In genomic region chr11:119334173-119334930, GRCh38 we compare ENCODE assay signal across 8 cellular contexts. TPM values are rescaled to one million over a fixed set of nuclear protein-coding genes. Genes with fewer than 3 reads are reported as not detected.
DNase-seq lines count a peak whose midpoint lies in the region; ATAC-seq lines count a peak whose summit lies in the region.

Gene RNF26, plus strand, starts transcription at chr11:119334527. Its CDS starts 596 bp downstream, at chr11:119335123.

- H3K4me3 ChIP-seq in CD8-positive, alpha-beta memory T cell (ENCODE audit: low read length), result peak within 1 kb of the TSS; percentile 88
- H3K4me3 ChIP-seq in effector memory CD4-positive, alpha-beta T cell (ENCODE audit: insufficient read depth, low read depth, low read length, poor library complexity, severe bottlenecking), result peak within 1 kb of the TSS; percentile 93

- peaks cover 12 to 17% of the 10 kb centered on the region in 2 donors for H3K27me3 Mint-ChIP-seq in CD8-positive, alpha-beta memory T cell

- peak within 1 kb of the TSS; percentile 79 for H3K27ac ChIP-seq in CD8-positive, alpha-beta memory T cell (ENCODE audit: low read depth, low read length)
- H3K27ac ChIP-seq in effector memory CD4-positive, alpha-beta T cell (ENCODE audit: insufficient read depth, low read length, poor library complexity, severe bottlenecking), result peak within 1 kb of the TSS; percentile 77

- CTCF ChIA-PET in CD8-positive, alpha-beta memory T cell (lab: Charles Lee), result interaction anchor here (0.7 to 2.4 kb wide), 3 partner anchors 9 to 13 kb away, joined by 4 to 10 read pairs (median 6); no protein-coding TSS in a partner anchor
- CTCF ChIA-PET in activated CD8-positive, alpha-beta memory T cell treated with anti-CD3 and anti-CD28 coated beads for 36 hours (lab: Charles Lee), result interaction anchor here (1.0 to 11.0 kb wide), 3 partner anchors 10 to 22 kb away, joined by 3 to 122 read pairs (median 9); no protein-coding TSS in a partner anchor

- H3K4me1 Mint-ChIP-seq in CD8-positive, alpha-beta memory T cell, result peaks cover 26 to 52% (median 45%) of the 10 kb centered on the region in 3 donors

- H3K36me3 Mint-ChIP-seq in CD8-positive, alpha-beta memory T cell, result peaks cover 0 to 20% (median 4%) of the 10 kb centered on the region in 3 donors

- POLR2A ChIA-PET in CD8-positive, alpha-beta memory T cell (lab: Charles Lee), result interaction anchor here (0.6 kb wide), 1 partner anchor 316 kb away, joined by 3 read pairs; the partner anchor contains the start of genes RPS25 and TRAPPC4
- POLR2A ChIA-PET in activated CD8-positive, alpha-beta memory T cell treated with anti-CD3 and anti-CD28 coated beads for 36 hours (lab: Charles Lee), result no interaction called here

- H3K9me3 ChIP-seq in CD8-positive, alpha-beta memory T cell (ENCODE audit: low read length), result no peaks in the 10 kb centered on the region
- H3K9me3 ChIP-seq in effector memory CD4-positive, alpha-beta T cell (ENCODE audit: control insufficient read depth, low read length), result no peaks in the 10 kb centered on the region

- H3K27ac Mint-ChIP-seq in CD8-positive, alpha-beta memory T cell, result peak within 1 kb of the TSS; percentile 90 to 99 (median 98)

- H3K9me3 Mint-ChIP-seq in CD8-positive, alpha-beta memory T cell, result no peaks in the 10 kb centered on the region

- peaks cover 10% of the 10 kb centered on the region for H3K27me3 ChIP-seq in CD8-positive, alpha-beta memory T cell (ENCODE audit: insufficient read depth, low read length, poor library complexity, severe bottlenecking)
- peaks cover 8% of the 10 kb centered on the region for H3K27me3 ChIP-seq in effector memory CD4-positive, alpha-beta T cell (replicated peaks; ENCODE audit: control insufficient read depth, insufficient read depth, low read length, poor library complexity, severe bottlenecking)

- no peaks in the 10 kb centered on the region for H3K36me3 ChIP-seq in CD8-positive, alpha-beta memory T cell (ENCODE audit: insufficient read depth, low read length)
- H3K36me3 ChIP-seq in effector memory CD4-positive, alpha-beta T cell (ENCODE audit: control insufficient read depth, insufficient read depth, low read length), result no peaks in the 10 kb centered on the region

- peak; percentile 88 to 95 (median 93) for DNase-seq in CD8-positive, alpha-beta memory T cell
- DNase-seq in HS-5 (ENCODE audit: low read depth), result peak; percentile 86
- DNase-seq in NK-92 treated with Interleukin-12 subunit alpha and Interleukin-12 subunit beta, amount 100 ng/mL, for 24 hours (lab: John Stamatoyannopoulos, UW), result peak; percentile 88
- peak; percentile 90 to 94 (median 91) for DNase-seq in effector memory CD4-positive, alpha-beta T cell
- DNase-seq in lung microvascular endothelial cell (ENCODE audit: low read depth in 2 of 2), result peak; percentile 98 to 99
- DNase-seq in stimulated activated CD4-positive, alpha-beta T cell treated with anti-CD3 and anti-CD28 coated beads, TNF-alpha, amount 100 ng/mL, for 48 hours (ENCODE audit: low read depth in 3 of 3), result peak; percentile 89 to 91 (median 91)

- peak within 1 kb of the TSS; percentile 90 to 100 (median 98) for H3K4me3 Mint-ChIP-seq in CD8-positive, alpha-beta memory T cell

- peaks cover 14% of the 10 kb centered on the region for H3K4me1 ChIP-seq in CD8-positive, alpha-beta memory T cell (ENCODE audit: insufficient read depth, low read length)
- H3K4me1 ChIP-seq in effector memory CD4-positive, alpha-beta T cell (ENCODE audit: control insufficient read depth, insufficient read depth, low read length, poor library complexity, severe bottlenecking), result peaks cover 10% of the 10 kb centered on the region

- ATAC-seq in GM19468 (IDR thresholded peaks at IDR 0.05; ENCODE audit: extremely low read depth, unreplicated experiment), result peak; percentile 81

RNA-seq across cellular contexts. Expression of gene RNF26, which starts in this region (rescaled TPM):
- total RNA-seq in CD8-positive, alpha-beta memory T cell, result 10 to 100 TPM; 33.2 to 34.8 TPM
- 46.1 TPM for polyA plus RNA-seq in CD8-positive, alpha-beta memory T cell
- 10 to 100 TPM; 32.8 to 33.7 TPM for total RNA-seq in activated CD8-positive, alpha-beta memory T cell treated with anti-CD3 and anti-CD28 coated beads for 36 hours
- total RNA-seq in lung microvascular endothelial cell, result 2.6 and 2.8 TPM in 2 replicates

Comparison
In these comparisons a context has a peak if more than half of its experiments do, and no peak if none do; other contexts are left out.
1. Peak in every context shown above with its lines: DNase-seq, ATAC-seq, H3K4me3 ChIP-seq and H3K27ac ChIP-seq.